In genomic region chr1:27970401-27970800, GRCh38 we compare ENCODE assay signal across 11 cellular contexts. TPM values are rescaled to one million over a fixed set of nuclear protein-coding genes. Genes with fewer than 3 reads are reported as not detected.
DNase-seq lines count a peak whose midpoint lies in the region; ATAC-seq and TF ChIP-seq lines count a peak whose summit lies in the region.
"Had no signal": no experiment of that assay in that cellular context is flagged by ENCODE, and none has a peak within 500 bp of the region (broad histone marks: within the 10 kb centered on the region; RNA-seq: fewer than 3 reads in every experiment).

No MANE protein-coding gene starts in this region.

- intact Hi-C loops in naive thymus-derived CD4-positive, alpha-beta T cell (cut with micrococcal nuclease) = no loop called here

- peak overlapping the region; percentile 70 for H3K27ac ChIP-seq in AG04450 (ENCODE audit: low read depth, low read length)
- H3K27ac ChIP-seq in naive thymus-derived CD4-positive, alpha-beta T cell (ENCODE audit: low read depth, low read length) = peak overlapping the region; percentile 23
- H3K27ac ChIP-seq: RWPE1 had no signal

- H3K4me3 ChIP-seq in AG04450 (ENCODE audit: low read depth, low read length) = no peak overlapping the region
- H3K4me3 ChIP-seq in naive thymus-derived CD4-positive, alpha-beta T cell (ENCODE audit: low read length) = no peak overlapping the region

- no peak overlapping the region for H3K4me3 Mint-ChIP-seq in naive thymus-derived CD4-positive, alpha-beta T cell
- H3K4me3 Mint-ChIP-seq in activated T-cell treated with anti-CD3 and anti-CD28 coated beads, Interleukin-2, amount 50 U/mL, for 4 hours = no peak overlapping the region

- H3K36me3 Mint-ChIP-seq in naive thymus-derived CD4-positive, alpha-beta T cell = peaks cover 0 to 26% (median 5%) of the 10 kb centered on the region in 5 donors
- peaks cover 17% of the 10 kb centered on the region for H3K36me3 Mint-ChIP-seq in activated T-cell treated with anti-CD3 and anti-CD28 coated beads, Interleukin-2, amount 50 U/mL, for 4 hours (ENCODE audit: insufficient read depth)

- no peak for TF ChIP-seq CTCF in AG04450 (IDR thresholded peaks at IDR 0.05; ENCODE audit: low read depth, low read length)

- POLR2A ChIA-PET in AG04450 (lab: Yijun Ruan, JAX) = no interaction called here
- POLR2A ChIA-PET in naive thymus-derived CD4-positive, alpha-beta T cell (lab: Charles Lee) = interaction anchor here (1.1 to 2.4 kb wide), 2 partner anchors 10 to 31 kb away, joined by 3 to 8 read pairs; partner anchors contain the start of gene XKR8

- CTCF ChIA-PET in AG04450 (lab: Charles Lee) = interaction anchor here (0.7 to 2.5 kb wide), 2 partner anchors 10 to 113 kb away, joined by 3 to 11 read pairs; no protein-coding TSS in a partner anchor
- CTCF ChIA-PET in naive thymus-derived CD4-positive, alpha-beta T cell (lab: Charles Lee) = interaction anchor here (0.5 to 3.5 kb wide), 4 partner anchors 10 to 803 kb away, joined by 3 to 20 read pairs (median 5); no protein-coding TSS in a partner anchor

- no peaks in the 10 kb centered on the region for H3K27me3 ChIP-seq in AG04450 (ENCODE audit: control insufficient read depth, insufficient read depth, low read length)
- no peaks in the 10 kb centered on the region for H3K27me3 ChIP-seq in naive thymus-derived CD4-positive, alpha-beta T cell (ENCODE audit: control insufficient read depth in 2 of 2, insufficient read depth in 2 of 2, low read length in 2 of 2)

- H3K4me1 ChIP-seq in naive thymus-derived CD4-positive, alpha-beta T cell (ENCODE audit: control insufficient read depth in 2 of 2, insufficient read depth in 2 of 2, low read length in 2 of 2) = peaks cover 0 to 5% of the 10 kb centered on the region in 2 donors

- peaks cover 14 to 36% (median 23%) of the 10 kb centered on the region in 7 donors for H3K4me1 Mint-ChIP-seq in naive thymus-derived CD4-positive, alpha-beta T cell
- H3K4me1 Mint-ChIP-seq in activated T-cell treated with anti-CD3 and anti-CD28 coated beads, Interleukin-2, amount 50 U/mL, for 4 hours (ENCODE audit: low read depth) = peaks cover 23% of the 10 kb centered on the region

- in situ Hi-C loops in KBM-7 (cut with MboI; ENCODE audit: low pct_unique_long_range_greater_than_20kb, low sequenced_read_pairs) = no loop called here

- ATAC-seq in naive thymus-derived CD4-positive, alpha-beta T cell = no peak
- no peak for ATAC-seq in activated T-cell treated with anti-CD3 and anti-CD28 coated beads, Interleukin-2, amount 50 U/mL, for 4 hours

- DNase-seq in AG04450 (ENCODE audit: low read depth, low spot score) (peak; percentile 54), MV-4-11 (lab: John Stamatoyannopoulos, UW) (peak; percentile 35), epidermal melanocyte (ENCODE audit: insufficient read length, low spot score) (peak; percentile 55), kidney tubule cell (ENCODE audit: low spot score) (no peak), KBM-7 (no peak)
- no peak for DNase-seq in naive thymus-derived CD4-positive, alpha-beta T cell
- DNase-seq in activated effector memory CD4-positive, alpha-beta T cell treated with anti-CD3 and anti-CD28 coated beads, Interleukin-2, amount 50 U/mL, for 16 hours = no peak
- DNase-seq in activated T-cell treated with anti-CD3 and anti-CD28 coated beads, Interleukin-2, amount 50 U/mL, for 4 hours = no peak
- DNase-seq: activated CD4-positive, alpha-beta T cell treated with anti-CD3 and anti-CD28 coated beads, Interleukin-2, amount 50 U/mL, for 48 hours; midbrain had no signal

- peaks cover 0 to 58% (median 4%) of the 10 kb centered on the region in 3 experiments for H3K36me3 ChIP-seq in naive thymus-derived CD4-positive, alpha-beta T cell (ENCODE audit: control insufficient read depth in 2 of 3, insufficient read depth in 3 of 3, low read length in 3 of 3)

- H3K9me3 ChIP-seq in AG04450 (ENCODE audit: control insufficient read depth, insufficient read depth, low read length) = no peaks in the 10 kb centered on the region; the same call in 1 of the 2 replicates
- no peaks in the 10 kb centered on the region for H3K9me3 ChIP-seq in naive thymus-derived CD4-positive, alpha-beta T cell (ENCODE audit: control insufficient read depth in 2 of 3, low read length in 3 of 3)

- H3K9me3 Mint-ChIP-seq in naive thymus-derived CD4-positive, alpha-beta T cell = no peaks in the 10 kb centered on the region
- no peaks in the 10 kb centered on the region for H3K9me3 Mint-ChIP-seq in activated T-cell treated with anti-CD3 and anti-CD28 coated beads, Interleukin-2, amount 50 U/mL, for 4 hours

- H3K27ac Mint-ChIP-seq in naive thymus-derived CD4-positive, alpha-beta T cell = peak overlapping the region in 8 of 9 donors; percentile 8 to 57 (median 34)

- H3K27me3 Mint-ChIP-seq in naive thymus-derived CD4-positive, alpha-beta T cell = no peaks in the 10 kb centered on the region
- no peaks in the 10 kb centered on the region for H3K27me3 Mint-ChIP-seq in activated T-cell treated with anti-CD3 and anti-CD28 coated beads, Interleukin-2, amount 50 U/mL, for 4 hours (ENCODE audit: low read depth)

RNA-seq across cellular contexts. Expression of gene XKR8, which starts 10.6 kb away (rescaled TPM):
- 7.9 and 8.2 TPM in 2 replicates for polyA plus RNA-seq in AG04450 (2011; rRNA removed)
- polyA minus RNA-seq in AG04450 (2011; rRNA and poly(A)+ RNA removed) = 5.4 and 6.9 TPM in 2 replicates
- total RNA-seq in naive thymus-derived CD4-positive, alpha-beta T cell = 10 to 100 TPM in 3 of 5 experiments, 1 to 10 TPM in 2; 8.4 to 15.8 (median 10.7) TPM
- polyA plus RNA-seq in naive thymus-derived CD4-positive, alpha-beta T cell = 10 to 100 TPM; 10.4 to 22.1 TPM
- 1 to 10 TPM; 6.8 to 8.3 (median 7.0) TPM for total RNA-seq in activated T-cell treated with anti-CD3 and anti-CD28 coated beads, Interleukin-2, amount 50 U/mL, for 4 hours

RNA-seq across cellular contexts. Expression of gene SMPDL3B, which starts 35.6 kb away (rescaled TPM):
- 0.05 and 0.07 TPM in 2 replicates for polyA plus RNA-seq in AG04450 (2011; rRNA removed)
- not detected in 2 replicates for polyA minus RNA-seq in AG04450 (2011; rRNA and poly(A)+ RNA removed)
- total RNA-seq in naive thymus-derived CD4-positive, alpha-beta T cell = under 1 TPM in 3 of 5 experiments, not detected in 2; 0.19 to 0.47 (median 0.41) TPM
- not detected for polyA plus RNA-seq in naive thymus-derived CD4-positive, alpha-beta T cell
- total RNA-seq in activated T-cell treated with anti-CD3 and anti-CD28 coated beads, Interleukin-2, amount 50 U/mL, for 4 hours = under 1 TPM; 0.16 to 0.43 (median 0.22) TPM

RNA-seq across cellular contexts. Expression of gene RPA2, which starts 56.0 kb away (rescaled TPM):
- polyA plus RNA-seq in AG04450 (2011; rRNA removed) = 35.9 and 49.1 TPM in 2 replicates
- polyA minus RNA-seq in AG04450 (2011; rRNA and poly(A)+ RNA removed) = 12.6 and 14.3 TPM in 2 replicates
- total RNA-seq in naive thymus-derived CD4-positive, alpha-beta T cell = 10 to 100 TPM; 20.6 to 72.4 (median 58.6) TPM
- 100 to 1,000 TPM; 224 to 235 TPM for polyA plus RNA-seq in naive thymus-derived CD4-positive, alpha-beta T cell
- total RNA-seq in activated T-cell treated with anti-CD3 and anti-CD28 coated beads, Interleukin-2, amount 50 U/mL, for 4 hours = 100 to 1,000 TPM; 126 to 136 (median 130) TPM

Comparison
In these comparisons a context has a peak if more than half of its experiments do, and no peak if none do; other contexts are left out.
1. DNase-seq: peak in AG04450 (single experiment), MV-4-11 (single experiment) and epidermal melanocyte (single experiment); none in naive thymus-derived CD4-positive, alpha-beta T cell (0 of 9), activated effector memory CD4-positive, alpha-beta T cell treated with anti-CD3 and anti-CD28 coated beads, Interleukin-2, amount 50 U/mL, for 16 hours (single experiment), kidney tubule cell (single experiment), activated T-cell treated with anti-CD3 and anti-CD28 coated beads, Interleukin-2, amount 50 U/mL, for 4 hours (single experiment) and KBM-7 (single experiment).